ENCODE assay signal across 21 cellular contexts in genomic region chr5:139812323-139812722, GRCh38. TPM values are rescaled to one million over a fixed set of nuclear protein-coding genes. Genes with fewer than 3 reads are reported as not detected.
A peak's percentile ranks its signal among the peaks of the same experiment; 100 is the strongest.
DNase-seq lines count a peak whose midpoint lies in the region; ATAC-seq and TF ChIP-seq lines count a peak whose summit lies in the region.
"Had no signal": no experiment of that assay in that cellular context is flagged by ENCODE, and none has a peak within 500 bp of the region (broad histone marks: within the 10 kb centered on the region; RNA-seq: fewer than 3 reads in every experiment).

No MANE protein-coding gene starts in this region.

- H3K9me3 ChIP-seq in T-helper 17 cell (ENCODE audit: control insufficient read depth, low read length, poor library complexity, severe bottlenecking), result no peaks in the 10 kb centered on the region
- H3K9me3 ChIP-seq in lower lobe of right lung, result no peaks in the 10 kb centered on the region
- no peaks in the 10 kb centered on the region for H3K9me3 ChIP-seq in spleen
- H3K9me3 ChIP-seq in Karpas-422 (ENCODE audit: low read length), result no peaks in the 10 kb centered on the region
- H3K9me3 ChIP-seq: BE2C had no signal

- H3K4me3 ChIP-seq in lower lobe of right lung, result no peak overlapping the region
- H3K4me3 ChIP-seq in spleen, result no peak overlapping the region
- no peak overlapping the region for H3K4me3 ChIP-seq in Karpas-422 (ENCODE audit: low read length)
- H3K4me3 ChIP-seq: GM12878 had no signal

- 75 to 84% (median 82%) methylated on average over 5 of the region's 5 CpGs for WGBS in spleen, 5 donors

- H2AFZ ChIP-seq in Karpas-422 (ENCODE audit: low read length), result no peak overlapping the region

- ATAC-seq in T-helper 17 cell (no peak), lower lobe of right lung (no peak), GM21723 (IDR thresholded peaks at IDR 0.05; ENCODE audit: unreplicated experiment) (no peak)
- ATAC-seq: GM12878 had no signal

- H3K4me1 Mint-ChIP-seq in T-helper 17 cell, result peaks cover 2% of the 10 kb centered on the region
- no peaks in the 10 kb centered on the region for H3K4me1 Mint-ChIP-seq in chondrocyte (ENCODE audit: low read depth)
- H3K4me1 Mint-ChIP-seq: CD4-positive, CD25-positive, alpha-beta regulatory T cell; CD8-positive, alpha-beta memory T cell had no signal

- H4K20me1 ChIP-seq in Karpas-422 (ENCODE audit: insufficient read depth, low read depth, low read length), result no peaks in the 10 kb centered on the region

- H3K27me3 Mint-ChIP-seq in T-helper 17 cell (peaks cover 53% of the 10 kb centered on the region), chondrocyte (ENCODE audit: low read depth) (peaks cover 37% of the 10 kb centered on the region)

- H3K9me3 Mint-ChIP-seq in chondrocyte (ENCODE audit: low read depth), result no peaks in the 10 kb centered on the region
- H3K9me3 Mint-ChIP-seq: CD8-positive, alpha-beta memory T cell; H9 had no signal

- no peak overlapping the region for H3K4me2 ChIP-seq in Karpas-422 (ENCODE audit: low read depth, low read length, poor library complexity, severe bottlenecking)

- no peaks in the 10 kb centered on the region for H3K79me2 ChIP-seq in Karpas-422 (ENCODE audit: low read length)

- no peak for TF ChIP-seq CTCF in chondrocyte (IDR thresholded peaks at IDR 0.05)
- TF ChIP-seq CTCF in lower lobe of right lung (IDR thresholded peaks at IDR 0.05), result no peak
- no peak for TF ChIP-seq CTCF in spleen (IDR thresholded peaks at IDR 0.05 in 8 of 11, conservative IDR thresholded peaks at IDR 0.05 in 3 of 11)

- H3K27ac Mint-ChIP-seq in T-helper 17 cell, result peak overlapping the region; percentile 63
- H3K27ac Mint-ChIP-seq in chondrocyte (ENCODE audit: unreplicated experiment), result no peak overlapping the region
- H3K27ac Mint-ChIP-seq: CD4-positive, CD25-positive, alpha-beta regulatory T cell; CD8-positive, alpha-beta memory T cell; H9 had no signal

- peaks cover 3% of the 10 kb centered on the region for H3K36me3 Mint-ChIP-seq in T-helper 17 cell (ENCODE audit: low read depth)
- H3K36me3 Mint-ChIP-seq in chondrocyte (ENCODE audit: low read depth), result peaks cover 5% of the 10 kb centered on the region
- H3K36me3 Mint-ChIP-seq: CD4-positive, CD25-positive, alpha-beta regulatory T cell; CD8-positive, alpha-beta memory T cell had no signal

- intact Hi-C loops in lower lobe of right lung (cut with DNase I) (no loop called here), spleen (cut with DNase I; ENCODE audit: low total_unique reads) (no loop called here)

- H3K9ac ChIP-seq in Karpas-422 (ENCODE audit: low read length), result no peak overlapping the region

- no peaks in the 10 kb centered on the region for H3K9me2 ChIP-seq in Karpas-422 (replicated peaks; ENCODE audit: insufficient read depth, low read length)

- DNase-seq in T-helper 17 cell, result no peak
- peak; percentile 32 for DNase-seq in chondrocyte (ENCODE audit: low spot score)
- peak; percentile 8 for DNase-seq in lower lobe of right lung
- peak; percentile 23 for DNase-seq in spleen
- no peak for DNase-seq in Karpas-422
- no peak for DNase-seq in NCI-H774 (lab: John Stamatoyannopoulos, UW)
- no peak for DNase-seq in medulla oblongata (ENCODE audit: extremely low spot score)
- DNase-seq: ACHN; BE2C; C1 segment of cervical spinal cord; CD4-positive, CD25-positive, alpha-beta regulatory T cell; CD8-positive, alpha-beta memory T cell; COR-L47; DMS 273 treated with DMSO at 0.1 percent for 48 hours; DMS53; DND-41; EL; H9 had no signal

- no peak overlapping the region for H3K4me3 Mint-ChIP-seq in T-helper 17 cell
- no peak overlapping the region for H3K4me3 Mint-ChIP-seq in chondrocyte (ENCODE audit: unreplicated experiment)
- H3K4me3 Mint-ChIP-seq: CD4-positive, CD25-positive, alpha-beta regulatory T cell; CD8-positive, alpha-beta memory T cell; H9 had no signal

- peaks cover 12% of the 10 kb centered on the region for H3K27me3 ChIP-seq in lower lobe of right lung (ENCODE audit: low read depth)
- H3K27me3 ChIP-seq in spleen (replicated peaks in 1 of 7), result peaks cover 0 to 17% (median 0%) of the 10 kb centered on the region in 7 donors
- no peaks in the 10 kb centered on the region for H3K27me3 ChIP-seq in Karpas-422 (ENCODE audit: low read length)
- H3K27me3 ChIP-seq: BE2C had no signal

- H3K4me1 ChIP-seq in lower lobe of right lung (no peaks in the 10 kb centered on the region), spleen (no peaks in the 10 kb centered on the region), Karpas-422 (ENCODE audit: low read length) (no peaks in the 10 kb centered on the region)
- H3K4me1 ChIP-seq: BE2C had no signal

- H3K27ac ChIP-seq in lower lobe of right lung (no peak overlapping the region), spleen (no peak overlapping the region), Karpas-422 (ENCODE audit: low read length) (no peak overlapping the region)
- H3K27ac ChIP-seq: HL-60 had no signal

- H3K36me3 ChIP-seq in lower lobe of right lung, result no peaks in the 10 kb centered on the region
- no peaks in the 10 kb centered on the region for H3K36me3 ChIP-seq in spleen
- no peaks in the 10 kb centered on the region for H3K36me3 ChIP-seq in Karpas-422 (ENCODE audit: insufficient read depth, low read length)
- H3K36me3 ChIP-seq: BE2C had no signal

- TF ChIP-seq POLR2A in spleen (IDR thresholded peaks at IDR 0.05), result no peak

RNA-seq across cellular contexts. Expression of gene PSD2, which starts 16.7 kb away (rescaled TPM):
- total RNA-seq in T-helper 17 cell (under 1 TPM in 1 of 2 donors, not detected in 1; 0.07 TPM), chondrocyte (0.47 to 1.5 TPM (median 0.82 TPM) in 3 replicates), lower lobe of right lung (not detected), spleen (under 1 TPM in 6 of 7 donors, not detected in 1; 0.09 to 0.42 (median 0.25) TPM)
- polyA plus RNA-seq in spleen, result under 1 TPM; 0.03 to 0.24 (median 0.05) TPM
- not detected in 2 replicates for total RNA-seq in Karpas-422 (2014; rRNA removed; shearing (Covaris generic); ENCODE audit: low replicate concordance)
- total RNA-seq: CD4-positive, CD25-positive, alpha-beta regulatory T cell; CD8-positive, alpha-beta memory T cell; GM12878 had no signal
- polyA plus RNA-seq: CD4-positive, CD25-positive, alpha-beta regulatory T cell had no signal

Comparison
In these comparisons a context has a peak if more than half of its experiments do, and no peak if none do; other contexts are left out.
1. DNase-seq: peak in chondrocyte (single experiment), lower lobe of right lung (single experiment) and spleen (single experiment); none in T-helper 17 cell (0 of 3), Karpas-422 (single experiment), NCI-H774 (single experiment) and medulla oblongata (single experiment).